Comparison of ENCODE assay signal across 1 cellular context in genomic region chr7:73424486-73424885, GRCh38.
TF ChIP-seq lines count a peak whose summit lies in the region.

No MANE protein-coding gene starts in this region.

TF ChIP-seq in GM23338, 12 proteins besides CTCF, POLR2A, EP300 and RAD21 (continued from another document):
- no peak for TF ChIP-seq REST (IDR thresholded peaks at IDR 0.05; ENCODE audit: unreplicated experiment)
- TF ChIP-seq, protein P1, sequence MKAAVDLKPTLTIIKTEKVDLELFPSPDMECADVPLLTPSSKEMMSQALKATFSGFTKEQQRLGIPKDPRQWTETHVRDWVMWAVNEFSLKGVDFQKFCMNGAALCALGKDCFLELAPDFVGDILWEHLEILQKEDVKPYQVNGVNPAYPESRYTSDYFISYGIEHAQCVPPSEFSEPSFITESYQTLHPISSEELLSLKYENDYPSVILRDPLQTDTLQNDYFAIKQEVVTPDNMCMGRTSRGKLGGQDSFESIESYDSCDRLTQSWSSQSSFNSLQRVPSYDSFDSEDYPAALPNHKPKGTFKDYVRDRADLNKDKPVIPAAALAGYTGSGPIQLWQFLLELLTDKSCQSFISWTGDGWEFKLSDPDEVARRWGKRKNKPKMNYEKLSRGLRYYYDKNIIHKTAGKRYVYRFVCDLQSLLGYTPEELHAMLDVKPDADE (IDR thresholded peaks at IDR 0.05), result no peak
- no peak for TF ChIP-seq POLR2AphosphoS5 (IDR thresholded peaks at IDR 0.05; ENCODE audit: low read depth)
- TF ChIP-seq, protein P2, sequence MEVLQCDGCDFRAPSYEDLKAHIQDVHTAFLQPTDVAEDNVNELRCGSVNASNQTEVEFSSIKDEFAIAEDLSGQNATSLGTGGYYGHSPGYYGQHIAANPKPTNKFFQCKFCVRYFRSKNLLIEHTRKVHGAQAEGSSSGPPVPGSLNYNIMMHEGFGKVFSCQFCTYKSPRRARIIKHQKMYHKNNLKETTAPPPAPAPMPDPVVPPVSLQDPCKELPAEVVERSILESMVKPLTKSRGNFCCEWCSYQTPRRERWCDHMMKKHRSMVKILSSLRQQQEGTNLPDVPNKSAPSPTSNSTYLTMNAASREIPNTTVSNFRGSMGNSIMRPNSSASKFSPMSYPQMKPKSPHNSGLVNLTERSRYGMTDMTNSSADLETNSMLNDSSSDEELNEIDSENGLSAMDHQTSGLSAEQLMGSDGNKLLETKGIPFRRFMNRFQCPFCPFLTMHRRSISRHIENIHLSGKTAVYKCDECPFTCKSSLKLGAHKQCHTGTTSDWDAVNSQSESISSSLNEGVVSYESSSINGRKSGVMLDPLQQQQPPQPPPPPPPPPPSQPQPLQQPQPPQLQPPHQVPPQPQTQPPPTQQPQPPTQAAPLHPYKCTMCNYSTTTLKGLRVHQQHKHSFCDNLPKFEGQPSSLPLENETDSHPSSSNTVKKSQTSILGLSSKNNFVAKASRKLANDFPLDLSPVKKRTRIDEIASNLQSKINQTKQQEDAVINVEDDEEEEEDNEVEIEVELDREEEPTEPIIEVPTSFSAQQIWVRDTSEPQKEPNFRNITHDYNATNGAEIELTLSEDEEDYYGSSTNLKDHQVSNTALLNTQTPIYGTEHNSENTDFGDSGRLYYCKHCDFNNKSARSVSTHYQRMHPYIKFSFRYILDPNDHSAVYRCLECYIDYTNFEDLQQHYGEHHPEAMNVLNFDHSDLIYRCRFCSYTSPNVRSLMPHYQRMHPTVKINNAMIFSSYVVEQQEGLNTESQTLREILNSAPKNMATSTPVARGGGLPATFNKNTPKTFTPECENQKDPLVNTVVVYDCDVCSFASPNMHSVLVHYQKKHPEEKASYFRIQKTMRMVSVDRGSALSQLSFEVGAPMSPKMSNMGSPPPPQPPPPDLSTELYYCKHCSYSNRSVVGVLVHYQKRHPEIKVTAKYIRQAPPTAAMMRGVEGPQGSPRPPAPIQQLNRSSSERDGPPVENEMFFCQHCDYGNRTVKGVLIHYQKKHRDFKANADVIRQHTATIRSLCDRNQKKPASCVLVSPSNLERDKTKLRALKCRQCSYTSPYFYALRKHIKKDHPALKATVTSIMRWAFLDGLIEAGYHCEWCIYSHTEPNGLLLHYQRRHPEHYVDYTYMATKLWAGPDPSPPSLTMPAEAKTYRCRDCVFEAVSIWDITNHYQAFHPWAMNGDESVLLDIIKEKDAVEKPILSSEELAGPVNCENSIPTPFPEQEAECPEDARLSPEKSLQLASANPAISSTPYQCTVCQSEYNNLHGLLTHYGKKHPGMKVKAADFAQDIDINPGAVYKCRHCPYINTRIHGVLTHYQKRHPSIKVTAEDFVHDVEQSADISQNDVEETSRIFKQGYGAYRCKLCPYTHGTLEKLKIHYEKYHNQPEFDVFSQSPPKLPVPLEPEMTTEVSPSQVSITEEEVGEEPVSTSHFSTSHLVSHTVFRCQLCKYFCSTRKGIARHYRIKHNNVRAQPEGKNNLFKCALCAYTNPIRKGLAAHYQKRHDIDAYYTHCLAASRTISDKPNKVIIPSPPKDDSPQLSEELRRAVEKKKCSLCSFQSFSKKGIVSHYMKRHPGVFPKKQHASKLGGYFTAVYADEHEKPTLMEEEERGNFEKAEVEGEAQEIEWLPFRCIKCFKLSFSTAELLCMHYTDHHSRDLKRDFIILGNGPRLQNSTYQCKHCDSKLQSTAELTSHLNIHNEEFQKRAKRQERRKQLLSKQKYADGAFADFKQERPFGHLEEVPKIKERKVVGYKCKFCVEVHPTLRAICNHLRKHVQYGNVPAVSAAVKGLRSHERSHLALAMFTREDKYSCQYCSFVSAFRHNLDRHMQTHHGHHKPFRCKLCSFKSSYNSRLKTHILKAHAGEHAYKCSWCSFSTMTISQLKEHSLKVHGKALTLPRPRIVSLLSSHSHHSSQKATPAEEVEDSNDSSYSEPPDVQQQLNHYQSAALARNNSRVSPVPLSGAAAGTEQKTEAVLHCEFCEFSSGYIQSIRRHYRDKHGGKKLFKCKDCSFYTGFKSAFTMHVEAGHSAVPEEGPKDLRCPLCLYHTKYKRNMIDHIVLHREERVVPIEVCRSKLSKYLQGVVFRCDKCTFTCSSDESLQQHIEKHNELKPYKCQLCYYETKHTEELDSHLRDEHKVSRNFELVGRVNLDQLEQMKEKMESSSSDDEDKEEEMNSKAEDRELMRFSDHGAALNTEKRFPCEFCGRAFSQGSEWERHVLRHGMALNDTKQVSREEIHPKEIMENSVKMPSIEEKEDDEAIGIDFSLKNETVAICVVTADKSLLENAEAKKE (CRISPR knock-in tag; IDR thresholded peaks at IDR 0.05), result no peak
- TF ChIP-seq ZNF331 (CRISPR knock-in tag; IDR thresholded peaks at IDR 0.05; ENCODE audit: low read depth), result no peak
